ENCODE assay signal across 8 cellular contexts in the genomic region with DNA sequence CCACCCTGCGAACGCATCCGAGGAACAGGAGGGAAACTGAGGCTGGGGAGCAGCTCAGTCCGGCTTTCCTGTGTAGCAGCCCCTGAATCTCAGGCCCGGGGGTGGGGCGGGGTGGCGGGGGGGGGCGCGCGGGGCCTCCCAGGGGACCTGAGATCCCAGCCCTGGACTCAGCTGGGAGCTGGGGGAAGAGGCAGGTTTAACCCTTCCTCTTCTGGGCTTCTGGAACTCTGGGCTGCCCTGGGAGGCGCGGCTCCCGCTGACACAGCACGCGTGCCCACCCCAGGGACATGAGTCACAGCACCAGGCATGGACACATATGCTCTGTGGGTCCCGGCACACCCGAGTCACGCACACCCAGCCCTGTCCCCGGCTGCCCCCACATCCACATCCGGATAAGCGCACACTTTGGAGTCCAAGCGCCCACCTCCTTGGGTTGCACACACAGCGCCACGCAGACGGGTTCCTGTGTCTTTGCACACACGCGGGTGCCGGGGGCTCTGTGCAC. TPM values are rescaled to one million over a fixed set of nuclear protein-coding genes. Genes with fewer than 3 reads are reported as not detected.
DNase-seq lines count a peak whose midpoint lies in the region; ATAC-seq, FAIRE-seq and TF ChIP-seq lines count a peak whose summit lies in the region.

No MANE protein-coding gene starts in this region.

- H3K4me3 ChIP-seq in BE2C (ENCODE audit: low read depth, low read length) (peak overlapping the region; percentile 59), HUES6 (ENCODE audit: low read depth, low read length) (peak overlapping the region; percentile 75), fibroblast of villous mesenchyme (ENCODE audit: low read depth, low read length) (peak overlapping the region; percentile 63), pancreas (peak overlapping the region in 2 of 4 donors; percentile 31 to 53)

- TF ChIP-seq CTCF in BE2C (IDR thresholded peaks at IDR 0.05; ENCODE audit: low read depth, low read length), result no peak
- no peak for TF ChIP-seq CTCF in fibroblast of villous mesenchyme (IDR thresholded peaks at IDR 0.05; ENCODE audit: insufficient read depth, low read depth, low read length)
- no peak for TF ChIP-seq CTCF in pancreas (IDR thresholded peaks at IDR 0.05)

- H3K27ac ChIP-seq in HUES6 (ENCODE audit: low read depth, low read length) (peak overlapping the region; percentile 79; the same call in 1 of the 2 replicates), pancreas (peak overlapping the region; percentile 57 to 75 (median 68))

- H3K36me3 Mint-ChIP-seq in activated T-helper 17 cell treated with anti-CD3 and anti-CD28 coated beads, Interleukin-2, amount 50 U/mL, for 72 hours (ENCODE audit: low read depth), result peaks cover 27% of the 10 kb centered on the region

- H3K27me3 Mint-ChIP-seq in activated T-helper 17 cell treated with anti-CD3 and anti-CD28 coated beads, Interleukin-2, amount 50 U/mL, for 72 hours, result no peaks in the 10 kb centered on the region

- H3K4me1 ChIP-seq in BE2C (peaks cover 50% of the 10 kb centered on the region), HUES6 (ENCODE audit: control insufficient read depth, insufficient read depth, low read length) (peaks cover 59% of the 10 kb centered on the region), pancreas (peaks cover 37 to 56% (median 42%) of the 10 kb centered on the region in 3 donors)

- peak; percentile 3 for ATAC-seq in activated T-helper 17 cell treated with anti-CD3 and anti-CD28 coated beads, Interleukin-2, amount 50 U/mL, for 72 hours (replicated peaks)
- ATAC-seq in pancreas (no peak), GM18909 (IDR thresholded peaks at IDR 0.05; ENCODE audit: poor library complexity, unreplicated experiment) (no peak), HG02981 (IDR thresholded peaks at IDR 0.05; ENCODE audit: unreplicated experiment) (no peak)

- no peaks in the 10 kb centered on the region for H3K9me3 Mint-ChIP-seq in activated T-helper 17 cell treated with anti-CD3 and anti-CD28 coated beads, Interleukin-2, amount 50 U/mL, for 72 hours

- no peak for FAIRE-seq in pancreas (lab: Jason Lieb, UNC)

- no peaks in the 10 kb centered on the region for H3K9me3 ChIP-seq in BE2C
- no peaks in the 10 kb centered on the region for H3K9me3 ChIP-seq in HUES6 (ENCODE audit: control insufficient read depth, insufficient read depth, low read depth, low read length)
- no peaks in the 10 kb centered on the region for H3K9me3 ChIP-seq in pancreas

- H3K36me3 ChIP-seq in BE2C (peaks cover 4% of the 10 kb centered on the region), HUES6 (ENCODE audit: control insufficient read depth, insufficient read depth, low read length) (peaks cover 3% of the 10 kb centered on the region; the same call in 1 of the 2 replicates), pancreas (no peaks in the 10 kb centered on the region)

- DNase-seq in BE2C, result peak; percentile 68
- DNase-seq in fibroblast of villous mesenchyme (ENCODE audit: low read depth), result peak; percentile 76
- DNase-seq in pancreas, result peak in 4 of 6 donors; percentile 52 to 69 (median 58)
- DNase-seq in NCI-H1092 (lab: John Stamatoyannopoulos, UW), result no peak

- H3K27me3 ChIP-seq in BE2C (peaks cover 3% of the 10 kb centered on the region; the same call in 1 of the 2 replicates), HUES6 (ENCODE audit: control insufficient read depth, insufficient read depth, low read length) (peaks cover 12% of the 10 kb centered on the region), pancreas (no peaks in the 10 kb centered on the region)

- peak overlapping the region; percentile 89 for H3K9ac ChIP-seq in HUES6 (ENCODE audit: low read length)

- intact Hi-C loops in pancreas (cut with DNase I), result loop anchor here in 1 of 3 donors (2.0 kb wide), 1 partner anchor 21 kb away; no protein-coding TSS in a partner anchor

- H3K4me3 Mint-ChIP-seq in activated T-helper 17 cell treated with anti-CD3 and anti-CD28 coated beads, Interleukin-2, amount 50 U/mL, for 72 hours, result peak overlapping the region; percentile 52

- peaks cover 20% of the 10 kb centered on the region for H3K4me1 Mint-ChIP-seq in activated T-helper 17 cell treated with anti-CD3 and anti-CD28 coated beads, Interleukin-2, amount 50 U/mL, for 72 hours

- H3K27ac Mint-ChIP-seq in activated T-helper 17 cell treated with anti-CD3 and anti-CD28 coated beads, Interleukin-2, amount 50 U/mL, for 72 hours, result peak overlapping the region; percentile 4

- 50 to 54% methylated on average over 24 to 28 of the region's 28 CpGs for WGBS in pancreas, 2 donors

RNA-seq across cellular contexts. Expression of gene CIRBP, which starts 3.5 kb away (rescaled TPM):
- polyA plus RNA-seq in BE2C (2012; ENCODE audit: insufficient read depth, insufficient read length, low read depth), result 385 TPM
- total RNA-seq in activated T-helper 17 cell treated with anti-CD3 and anti-CD28 coated beads, Interleukin-2, amount 50 U/mL, for 72 hours, result 100 to 1,000 TPM; 150 to 172 TPM
- 85.5 and 140 TPM in 2 replicates for total RNA-seq in fibroblast of villous mesenchyme
- total RNA-seq in pancreas, result 100 to 1,000 TPM; 232 to 607 (median 483) TPM
- polyA plus RNA-seq in pancreas, result 1,000 to 10,000 TPM in 1 of 2 donors, 100 to 1,000 TPM in 1; 802 to 1,009 TPM

RNA-seq across cellular contexts. Expression of gene FAM174C, which starts 9.7 kb away (rescaled TPM):
- 224 TPM for polyA plus RNA-seq in BE2C (2012; ENCODE audit: insufficient read depth, insufficient read length, low read depth)
- total RNA-seq in activated T-helper 17 cell treated with anti-CD3 and anti-CD28 coated beads, Interleukin-2, amount 50 U/mL, for 72 hours, result 10 to 100 TPM; 52.9 to 85.9 TPM
- total RNA-seq in fibroblast of villous mesenchyme (17.3 and 21.9 TPM in 2 replicates), pancreas (10 to 100 TPM; 16.1 to 26.1 (median 22.9) TPM)
- polyA plus RNA-seq in pancreas, result 10 to 100 TPM; 69.8 to 83.4 TPM

RNA-seq across cellular contexts. Expression of gene MIDN, which starts 17.3 kb away (rescaled TPM):
- 186 TPM for polyA plus RNA-seq in BE2C (2012; ENCODE audit: insufficient read depth, insufficient read length, low read depth)
- 10 to 100 TPM; 51.4 to 56.8 TPM for total RNA-seq in activated T-helper 17 cell treated with anti-CD3 and anti-CD28 coated beads, Interleukin-2, amount 50 U/mL, for 72 hours
- 14.2 and 15.5 TPM in 2 replicates for total RNA-seq in fibroblast of villous mesenchyme
- total RNA-seq in pancreas, result 10 to 100 TPM; 32.1 to 78.0 (median 49.1) TPM
- 10 to 100 TPM; 36.6 to 49.1 TPM for polyA plus RNA-seq in pancreas

RNA-seq across cellular contexts. Expression of gene EFNA2, which starts 20.0 kb away (rescaled TPM):
- polyA plus RNA-seq in BE2C (2012; ENCODE audit: insufficient read depth, insufficient read length, low read depth), result 2.7 TPM
- not detected for total RNA-seq in activated T-helper 17 cell treated with anti-CD3 and anti-CD28 coated beads, Interleukin-2, amount 50 U/mL, for 72 hours
- total RNA-seq in fibroblast of villous mesenchyme, result not detected in 2 replicates
- total RNA-seq in pancreas, result under 1 TPM in 2 of 6 donors, not detected in 4; 0.22 to 0.94 TPM
- not detected for polyA plus RNA-seq in pancreas

RNA-seq across cellular contexts. Expression of gene ATP5F1D, which starts 24.1 kb away (rescaled TPM):
- polyA plus RNA-seq in BE2C (2012; ENCODE audit: insufficient read depth, insufficient read length, low read depth), result 658 TPM
- 100 to 1,000 TPM; 148 to 210 TPM for total RNA-seq in activated T-helper 17 cell treated with anti-CD3 and anti-CD28 coated beads, Interleukin-2, amount 50 U/mL, for 72 hours
- total RNA-seq in fibroblast of villous mesenchyme (12.1 and 15.1 TPM in 2 replicates), pancreas (100 to 1,000 TPM in 5 of 6 donors, 10 to 100 TPM in 1; 97.3 to 192 (median 149) TPM)
- 100 to 1,000 TPM; 173 to 515 TPM for polyA plus RNA-seq in pancreas
